ENCODE assay signal across 1 cellular context in the genomic region with DNA sequence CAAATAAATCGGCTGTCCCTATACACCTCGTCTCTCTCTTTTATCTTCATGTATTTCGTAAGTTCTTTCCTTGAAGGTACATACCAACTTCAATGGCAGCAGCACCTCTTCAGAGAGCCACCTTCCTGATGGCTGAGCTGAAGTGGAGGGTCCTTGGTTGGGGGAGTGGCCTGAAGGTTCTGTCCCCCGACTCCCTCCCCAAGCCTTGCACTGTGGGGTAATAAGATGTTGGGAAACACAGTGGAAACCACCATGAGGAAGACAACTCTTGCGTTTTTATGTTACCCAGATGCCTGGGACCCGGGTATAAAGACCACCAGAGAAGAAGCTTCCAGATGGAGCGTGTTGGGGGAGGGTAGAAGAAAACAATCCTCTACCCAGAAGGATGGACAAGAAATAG.
TF ChIP-seq lines count a peak whose summit lies in the region.

No MANE protein-coding gene starts in this region.

TF ChIP-seq in SK-N-SH, 30 proteins besides CTCF, POLR2A, EP300 and RAD21:
- TF ChIP-seq, protein P1, sequence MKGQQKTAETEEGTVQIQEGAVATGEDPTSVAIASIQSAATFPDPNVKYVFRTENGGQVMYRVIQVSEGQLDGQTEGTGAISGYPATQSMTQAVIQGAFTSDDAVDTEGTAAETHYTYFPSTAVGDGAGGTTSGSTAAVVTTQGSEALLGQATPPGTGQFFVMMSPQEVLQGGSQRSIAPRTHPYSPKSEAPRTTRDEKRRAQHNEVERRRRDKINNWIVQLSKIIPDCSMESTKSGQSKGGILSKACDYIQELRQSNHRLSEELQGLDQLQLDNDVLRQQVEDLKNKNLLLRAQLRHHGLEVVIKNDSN (IDR thresholded peaks at IDR 0.05; ENCODE audit: borderline replicate concordance, low read depth) = no peak
